In the genomic region with DNA sequence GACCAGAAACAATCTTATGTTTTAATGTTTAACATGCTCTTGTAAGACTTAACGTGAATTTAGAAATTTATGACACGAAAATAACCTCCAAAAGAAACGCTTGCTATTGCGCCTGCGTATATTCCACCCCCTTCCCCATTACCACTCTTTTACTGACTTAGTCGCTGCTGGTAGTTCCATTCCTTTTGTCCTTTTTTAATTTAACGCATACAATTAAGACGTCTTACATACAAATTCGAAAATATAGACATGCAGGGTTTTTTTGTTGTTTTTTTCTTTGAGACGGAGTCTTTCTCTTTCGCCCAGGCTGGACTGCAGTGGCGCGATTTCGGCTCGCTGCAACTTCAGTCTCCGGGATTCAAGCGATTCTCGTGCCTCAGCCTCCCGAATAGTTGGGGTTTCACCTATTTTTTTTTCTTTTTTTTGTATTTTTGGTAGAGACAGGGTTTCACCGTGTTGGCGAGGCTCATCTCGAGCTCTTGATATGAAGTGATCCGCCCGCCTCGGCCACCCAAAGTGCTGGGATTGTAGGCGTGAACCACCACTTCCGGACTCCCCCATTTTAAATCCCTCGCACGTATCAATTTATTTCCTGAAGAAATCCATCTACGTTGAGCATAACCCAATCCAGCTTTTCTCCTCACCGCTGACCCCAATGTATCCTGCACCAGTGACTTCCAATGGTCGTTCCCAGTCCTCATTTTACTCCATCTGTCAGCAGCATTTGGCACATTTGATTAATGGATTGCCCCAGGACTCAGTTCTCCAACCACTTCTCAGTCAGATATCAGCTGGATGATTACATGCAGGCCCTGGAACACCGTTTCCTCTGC, we compare ENCODE assay signal across 8 cellular contexts. TPM values are rescaled to one million over a fixed set of nuclear protein-coding genes. Genes with fewer than 3 reads are reported as not detected.
DNase-seq lines count a peak whose midpoint lies in the region; ATAC-seq and TF ChIP-seq lines count a peak whose summit lies in the region.

No MANE protein-coding gene starts in this region.

- intact Hi-C loops in head of caudate nucleus (cut with DNase I): loop anchor here (10.0 kb wide), 1 partner anchor 121 kb away; the partner anchor contains the start of gene CYFIP2
- intact Hi-C loops in posterior vena cava (cut with DNase I): no loop called here

- H3K4me1 Mint-ChIP-seq in activated naive CD8-positive, alpha-beta T cell treated with anti-CD3 and anti-CD28 coated beads for 36 hours: peaks cover 32% of the 10 kb centered on the region

- no peaks in the 10 kb centered on the region for H3K27me3 Mint-ChIP-seq in activated naive CD8-positive, alpha-beta T cell treated with anti-CD3 and anti-CD28 coated beads for 36 hours

- peaks cover 0 to 4% (median 0%) of the 10 kb centered on the region in 3 donors for H3K36me3 ChIP-seq in Peyer's patch

- TF ChIP-seq POLR2A in Peyer's patch (IDR thresholded peaks at IDR 0.05): no peak

- H3K9me3 Mint-ChIP-seq in activated naive CD8-positive, alpha-beta T cell treated with anti-CD3 and anti-CD28 coated beads for 36 hours: peaks cover 5% of the 10 kb centered on the region

- peak overlapping the region; percentile 99 for H3K27ac Mint-ChIP-seq in activated naive CD8-positive, alpha-beta T cell treated with anti-CD3 and anti-CD28 coated beads for 36 hours

- peaks cover 39% of the 10 kb centered on the region for H3K36me3 Mint-ChIP-seq in activated naive CD8-positive, alpha-beta T cell treated with anti-CD3 and anti-CD28 coated beads for 36 hours

- no peak for TF ChIP-seq CTCF in Peyer's patch (IDR thresholded peaks at IDR 0.05)

- DNase-seq in DMS 273 (lab: John Stamatoyannopoulos, UW; ENCODE audit: unreplicated experiment): peak; percentile 84
- peak; percentile 48 to 74 (median 71) for DNase-seq in Peyer's patch
- peak; percentile 54 for DNase-seq in activated naive CD8-positive, alpha-beta T cell treated with anti-CD3 and anti-CD28 coated beads for 36 hours
- DNase-seq in head of caudate nucleus: peak; percentile 24 to 85 (median 57)
- DNase-seq in posterior vena cava (ENCODE audit: low spot score): peak; percentile 85
- no peak for DNase-seq in NCI-H1048 (lab: John Stamatoyannopoulos, UW)

- no peaks in the 10 kb centered on the region for H3K9me3 ChIP-seq in Peyer's patch

- ATAC-seq in GM19467 (IDR thresholded peaks at IDR 0.05; ENCODE audit: unreplicated experiment) (peak; percentile 33), HG03558 (IDR thresholded peaks at IDR 0.05; ENCODE audit: extremely low read depth, unreplicated experiment) (peak; percentile 20)

- H3K27me3 ChIP-seq in Peyer's patch: no peaks in the 10 kb centered on the region

- peak overlapping the region; percentile 75 to 95 (median 91) for H3K27ac ChIP-seq in Peyer's patch

- peak overlapping the region; percentile 98 for H3K4me3 Mint-ChIP-seq in activated naive CD8-positive, alpha-beta T cell treated with anti-CD3 and anti-CD28 coated beads for 36 hours

- peak overlapping the region; percentile 62 to 98 (median 83) for H3K4me3 ChIP-seq in Peyer's patch

- peaks cover 0 to 16% (median 0%) of the 10 kb centered on the region in 4 donors for H3K4me1 ChIP-seq in Peyer's patch

RNA-seq across cellular contexts. Expression of gene MED7, which starts 0.7 kb away (rescaled TPM):
- total RNA-seq in Peyer's patch (10 to 100 TPM in 1 of 4 donors, 1 to 10 TPM in 3; 6.7 to 12.4 (median 7.3) TPM), posterior vena cava (10 to 100 TPM; 10.5 to 14.2 TPM)
- total RNA-seq in activated naive CD8-positive, alpha-beta T cell treated with anti-CD3 and anti-CD28 coated beads for 36 hours: 10 to 100 TPM; 14.2 to 15.4 TPM

RNA-seq across cellular contexts. Expression of gene GARIN3, which starts 22.7 kb away (rescaled TPM):
- total RNA-seq in Peyer's patch (not detected), posterior vena cava (not detected)
- total RNA-seq in activated naive CD8-positive, alpha-beta T cell treated with anti-CD3 and anti-CD28 coated beads for 36 hours: under 1 TPM; 0.46 to 0.47 TPM

RNA-seq across cellular contexts. Expression of gene HAVCR2, which starts 34.5 kb away (rescaled TPM):
- total RNA-seq in Peyer's patch (1 to 10 TPM in 2 of 4 donors, under 1 TPM in 2; 0.38 to 9.9 (median 3.8) TPM), posterior vena cava (10 to 100 TPM in 1 of 2 donors, 1 to 10 TPM in 1; 8.4 to 16.1 TPM)
- total RNA-seq in activated naive CD8-positive, alpha-beta T cell treated with anti-CD3 and anti-CD28 coated beads for 36 hours: 10 to 100 TPM; 24.6 to 25.2 TPM

RNA-seq across cellular contexts. Expression of gene ITK, which starts 37.3 kb away (rescaled TPM):
- 10 to 100 TPM in 1 of 4 donors, 1 to 10 TPM in 3; 6.7 to 16.5 (median 6.9) TPM for total RNA-seq in Peyer's patch
- total RNA-seq in activated naive CD8-positive, alpha-beta T cell treated with anti-CD3 and anti-CD28 coated beads for 36 hours: 100 to 1,000 TPM; 200 to 204 TPM
- total RNA-seq in posterior vena cava: 1 to 10 TPM; 1.2 to 2.6 TPM
